In genomic region chr7:129122751-129123516, GRCh38 we compare ENCODE assay signal across 8 cellular contexts. TPM values are rescaled to one million over a fixed set of nuclear protein-coding genes. Genes with fewer than 3 reads are reported as not detected.
DNase-seq lines count a peak whose midpoint lies in the region; ATAC-seq and TF ChIP-seq lines count a peak whose summit lies in the region.

No MANE protein-coding gene starts in this region.

- no peak overlapping the region for H4K8ac ChIP-seq in neuronal stem cell (ENCODE audit: low read depth, low read length)

- no peak overlapping the region for H2BK15ac ChIP-seq in neuronal stem cell (ENCODE audit: low read length)

- ATAC-seq in GM21367 (IDR thresholded peaks at IDR 0.05; ENCODE audit: unreplicated experiment) (peak; percentile 73), HG03558 (IDR thresholded peaks at IDR 0.05; ENCODE audit: extremely low read depth, unreplicated experiment) (peak; percentile 57)

- no peak overlapping the region for H3K23ac ChIP-seq in neuronal stem cell (ENCODE audit: low read depth, low read length, poor library complexity)

- H2AFZ ChIP-seq in neuronal stem cell (ENCODE audit: low read length) = no peak overlapping the region

- H3K14ac ChIP-seq in neuronal stem cell (ENCODE audit: low read length) = no peak overlapping the region

- no peak overlapping the region for H4K91ac ChIP-seq in neuronal stem cell (ENCODE audit: low read depth, low read length, poor library complexity)

- H3K4me1 ChIP-seq in neuronal stem cell (ENCODE audit: control insufficient read depth in 2 of 2, insufficient read depth in 1 of 2, low read depth in 1 of 2, low read length in 2 of 2) = no peaks in the 10 kb centered on the region

- H3K9me3 ChIP-seq in neuronal stem cell (replicated peaks in 1 of 2; ENCODE audit: control insufficient read depth in 2 of 2, insufficient read depth in 1 of 2, low read depth in 1 of 2, low read length in 2 of 2) = peaks cover 0 to 4% of the 10 kb centered on the region in 2 donors

- no peak overlapping the region for H2BK12ac ChIP-seq in neuronal stem cell (ENCODE audit: low read length)

- H3K27ac Mint-ChIP-seq in type B pancreatic cell = no peak overlapping the region

- H3K36me3 Mint-ChIP-seq in type B pancreatic cell = no peaks in the 10 kb centered on the region

- no peak overlapping the region for H3K27ac ChIP-seq in neuronal stem cell (replicated peaks; ENCODE audit: low read length)

- H3K27me3 ChIP-seq in neuronal stem cell (ENCODE audit: control insufficient read depth in 3 of 3, insufficient read depth in 3 of 3, low read depth in 1 of 3, low read length in 3 of 3) = peaks cover 0 to 5% (median 0%) of the 10 kb centered on the region in 3 experiments

- no peaks in the 10 kb centered on the region for H3K79me1 ChIP-seq in neuronal stem cell (ENCODE audit: low read depth, low read length)

- H2BK5ac ChIP-seq in neuronal stem cell (ENCODE audit: low read length) = no peak overlapping the region

- no peaks in the 10 kb centered on the region for H3K36me3 ChIP-seq in neuronal stem cell (replicated peaks in 1 of 2; ENCODE audit: control insufficient read depth in 2 of 2, insufficient read depth in 2 of 2, low read length in 2 of 2)

- H3K4me3 Mint-ChIP-seq in type B pancreatic cell = no peak overlapping the region

- TF ChIP-seq CTCF in GM10266 (IDR thresholded peaks at IDR 0.05; ENCODE audit: control insufficient read depth, insufficient read depth, low read depth, missing control alignments) (no peak), type B pancreatic cell (conservative IDR thresholded peaks at IDR 0.05) (no peak)

- peaks cover 7% of the 10 kb centered on the region for H3K4me1 Mint-ChIP-seq in type B pancreatic cell (ENCODE audit: unreplicated experiment)

- H2BK120ac ChIP-seq in neuronal stem cell (ENCODE audit: low read depth, low read length) = no peak overlapping the region

- peak; percentile 88 for DNase-seq in GM10266 (ENCODE audit: extremely low spot score)
- DNase-seq in astrocyte of the hippocampus (ENCODE audit: low read depth, low spot score) = peak; percentile 53
- no peak for DNase-seq in HT-29 (ENCODE audit: low spot score)
- no peak for DNase-seq in EL
- no peak for DNase-seq in neuronal stem cell (ENCODE audit: low spot score)
- no peak for DNase-seq in type B pancreatic cell (ENCODE audit: extremely low spot score, unreplicated experiment)

- H3K4me2 ChIP-seq in neuronal stem cell (ENCODE audit: insufficient read depth, low read length, poor library complexity, severe bottlenecking) = no peak overlapping the region

- no peak overlapping the region for H3K4ac ChIP-seq in neuronal stem cell (ENCODE audit: low read length)

- no CpG with 5 or more reads among the region's 4 CpGs for WGBS in neuronal stem cell (ENCODE audit: extremely low coverage in 2 of 2, insufficient read length in 2 of 2, insufficient replicate concordance in 1 of 2), 2 donors

- peaks cover 19% of the 10 kb centered on the region for H3K27me3 Mint-ChIP-seq in type B pancreatic cell

- H3K9me3 Mint-ChIP-seq in type B pancreatic cell = peaks cover 19% of the 10 kb centered on the region

- no peak overlapping the region for H2AK5ac ChIP-seq in neuronal stem cell (ENCODE audit: low read depth, low read length)

- no peak overlapping the region for H3K9ac ChIP-seq in neuronal stem cell (ENCODE audit: low read depth, low read length, poor library complexity)

- H3K4me3 ChIP-seq in neuronal stem cell (ENCODE audit: low read length in 2 of 2) = no peak overlapping the region

- H3K18ac ChIP-seq in neuronal stem cell (ENCODE audit: low read length) = no peak overlapping the region

RNA-seq across cellular contexts. Expression of gene TSPAN33, which starts 21.6 kb away (rescaled TPM):
- total RNA-seq in HT-29 (2014; rRNA removed; shearing (Covaris generic)) = 0.89 and 1.6 TPM in 2 replicates
- 20.1 TPM for polyA plus RNA-seq in neuronal stem cell (2013, experiment 1 of 2)
- polyA plus RNA-seq in neuronal stem cell (2013, experiment 2 of 2) = 20.5 TPM
- total RNA-seq in type B pancreatic cell (ENCODE audit: low replicate concordance) = 6.3 and 13.8 TPM in 2 replicates

Comparison
In these comparisons a context has a peak if more than half of its experiments do, and no peak if none do; other contexts are left out.
1. DNase-seq: peak in GM10266 (single experiment) and astrocyte of the hippocampus (single experiment); none in HT-29 (single experiment), EL (single experiment), neuronal stem cell (single experiment) and type B pancreatic cell (single experiment).